In the genomic region with DNA sequence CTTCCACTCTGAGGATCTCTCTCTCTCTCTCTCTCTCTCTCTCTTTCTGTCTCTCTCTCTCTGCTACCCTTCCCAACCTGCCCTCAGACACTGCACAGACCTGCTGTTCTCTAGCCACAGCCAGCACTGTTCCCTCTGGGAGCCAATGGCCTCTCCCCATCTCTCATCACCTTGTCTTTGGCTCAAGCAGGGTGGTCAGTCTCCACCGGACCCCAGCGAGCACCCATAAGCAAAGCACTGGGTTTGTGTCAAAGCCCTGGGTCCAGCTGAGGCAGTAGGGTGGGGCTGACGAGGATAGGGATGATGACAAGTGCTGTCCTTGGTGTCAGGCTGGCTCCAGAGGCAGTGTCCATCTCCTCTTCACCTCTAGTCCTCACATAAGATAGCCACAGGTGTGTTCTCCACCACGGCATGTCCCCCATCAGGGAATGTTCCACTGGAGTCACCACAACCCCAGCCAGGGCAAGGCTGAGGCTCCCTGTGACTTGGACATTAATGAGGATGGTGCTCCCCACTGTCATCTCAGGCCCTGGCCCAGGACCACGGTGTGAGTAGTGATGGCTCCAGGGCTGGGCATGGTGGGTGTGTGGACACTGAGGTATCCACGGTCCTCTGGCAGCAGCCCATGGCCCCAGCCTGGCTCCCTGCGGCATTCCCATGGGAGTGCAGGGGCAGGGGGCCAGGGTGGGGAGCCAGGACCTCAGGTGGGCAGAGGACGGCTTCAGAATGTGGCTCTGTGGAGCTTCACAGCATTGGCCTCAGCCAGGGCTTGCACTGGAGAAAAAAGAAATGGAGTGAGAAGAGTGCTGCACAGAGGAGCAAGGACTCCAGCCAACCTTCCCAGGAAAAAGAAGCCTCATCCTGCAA, we compare ENCODE assay signal across 30 cellular contexts. TPM values are rescaled to one million over a fixed set of nuclear protein-coding genes. Genes with fewer than 3 reads are reported as not detected.
"Had no signal": no experiment of that assay in that cellular context is flagged by ENCODE, and none has a peak within 500 bp of the region (broad histone marks: within the 10 kb centered on the region; RNA-seq: fewer than 3 reads in every experiment).

No MANE protein-coding gene starts in this region.

- H3K36me3 Mint-ChIP-seq: naive B cell; natural killer cell treated with Interleukin-12 subunit alpha and Interleukin-12 subunit beta and Interleukin-15 and Interleukin-18, amount 100 ng/mL, for 72 hours; stimulated activated effector memory CD8-positive, alpha-beta T cell treated with anti-CD3 and anti-CD28 coated beads, Interleukin-12 subunit alpha, Interleukin-12 subunit beta, amount 100 ng/mL, for 72 hours; type B pancreatic cell had no signal

- H3K4me3 Mint-ChIP-seq: dendritic cell treated with granulocyte-macrophage colony-stimulating factor and Interleukin-4, amounts not matched to agents 40 ng/mL and 50 ng/mL, for 4 days; endodermal cell; memory B cell; mesothelial cell of epicardium; natural killer cell treated with Interleukin-12 subunit alpha and Interleukin-12 subunit beta and Interleukin-15 and Interleukin-18, amount 100 ng/mL, for 72 hours; neural progenitor cell; stimulated activated effector memory CD8-positive, alpha-beta T cell treated with anti-CD3 and anti-CD28 coated beads, Interleukin-12 subunit alpha, Interleukin-12 subunit beta, amount 100 ng/mL, for 72 hours; type B pancreatic cell had no signal

- ATAC-seq: esophagus mucosa; gastrocnemius medialis; mucosa of descending colon; natural killer cell treated with Interleukin-12 subunit alpha and Interleukin-12 subunit beta and Interleukin-15 and Interleukin-18, amount 100 ng/mL, for 72 hours; psoas muscle; right cardiac atrium had no signal

- H3K36me3 ChIP-seq: gastrocnemius medialis, neural progenitor cell, ovary, sigmoid colon had no signal

- H3K27ac Mint-ChIP-seq: dendritic cell treated with granulocyte-macrophage colony-stimulating factor and Interleukin-4, amounts not matched to agents 40 ng/mL and 50 ng/mL, for 4 days; memory B cell; mesothelial cell of epicardium; natural killer cell treated with Interleukin-12 subunit alpha and Interleukin-12 subunit beta and Interleukin-15 and Interleukin-18, amount 100 ng/mL, for 72 hours; neural progenitor cell; stimulated activated effector memory CD8-positive, alpha-beta T cell treated with anti-CD3 and anti-CD28 coated beads, Interleukin-12 subunit alpha, Interleukin-12 subunit beta, amount 100 ng/mL, for 72 hours; type B pancreatic cell had no signal

- H3K4me3 ChIP-seq: colonic mucosa, gastrocnemius medialis, lung, mucosa of descending colon, neural progenitor cell, ovary, psoas muscle, sigmoid colon, testis, tibial artery had no signal

- H3K4me1 ChIP-seq: colonic mucosa, gastrocnemius medialis, neural progenitor cell, psoas muscle, sigmoid colon, testis had no signal

- H3K9me3 Mint-ChIP-seq: dendritic cell treated with granulocyte-macrophage colony-stimulating factor and Interleukin-4, amounts not matched to agents 40 ng/mL and 50 ng/mL, for 4 days; endodermal cell; memory B cell; mesothelial cell of epicardium; naive B cell; natural killer cell treated with Interleukin-12 subunit alpha and Interleukin-12 subunit beta and Interleukin-15 and Interleukin-18, amount 100 ng/mL, for 72 hours; neural progenitor cell; stimulated activated effector memory CD8-positive, alpha-beta T cell treated with anti-CD3 and anti-CD28 coated beads, Interleukin-12 subunit alpha, Interleukin-12 subunit beta, amount 100 ng/mL, for 72 hours; type B pancreatic cell had no signal

- DNase-seq: colonic mucosa; effector CD8-positive, alpha-beta T cell; foreskin fibroblast; gastrocnemius medialis; head of caudate nucleus; mucosa of descending colon; naive B cell; ovary; psoas muscle; right cardiac atrium; sigmoid colon; stimulated activated CD4-positive, alpha-beta T cell treated with anti-CD3 and anti-CD28 coated beads, Interleukin-2, amount 100 ng/mL, for 24 hours; stimulated activated CD4-positive, alpha-beta T cell treated with anti-CD3 and anti-CD28 coated beads, Interleukin-4, amount 100 ng/mL, for 24 hours; stimulated activated naive CD4-positive, alpha-beta T cell treated with Interleukin-2 at 50 U/mL for 16 hours; testis; tibial artery had no signal

- H3K9me3 ChIP-seq: colonic mucosa, gastrocnemius medialis, mucosa of descending colon, ovary, psoas muscle, sigmoid colon, testis, tibial artery had no signal

- H3K27ac ChIP-seq: colonic mucosa, epithelial cell of prostate, gastrocnemius medialis, neural progenitor cell, ovary, psoas muscle, sigmoid colon, testis, tibial artery had no signal

- H3K4me1 Mint-ChIP-seq: memory B cell, naive B cell had no signal

- H3K27me3 Mint-ChIP-seq: dendritic cell treated with granulocyte-macrophage colony-stimulating factor and Interleukin-4, amounts not matched to agents 40 ng/mL and 50 ng/mL, for 4 days; type B pancreatic cell had no signal

RNA-seq across cellular contexts. Expression of a gene that starts 8.5 kb away (rescaled TPM):
- total RNA-seq: esophagus mucosa; glomerular endothelial cell; natural killer cell treated with Interleukin-12 subunit alpha and Interleukin-12 subunit beta and Interleukin-15 and Interleukin-18, amount 100 ng/mL, for 72 hours; psoas muscle; right cardiac atrium; sigmoid colon; skeletal muscle tissue had no signal

RNA-seq across cellular contexts. Expression of a gene that starts 25.9 kb away (rescaled TPM):
- total RNA-seq: endodermal cell; esophagus mucosa; gastrocnemius medialis; glomerular endothelial cell; lung; natural killer cell treated with Interleukin-12 subunit alpha and Interleukin-12 subunit beta and Interleukin-15 and Interleukin-18, amount 100 ng/mL, for 72 hours; psoas muscle; renal cortical epithelial cell; right cardiac atrium; sigmoid colon; skeletal muscle tissue had no signal

RNA-seq across cellular contexts. Expression of a gene that starts 56.1 kb away (rescaled TPM):
- total RNA-seq: endodermal cell; esophagus mucosa; mesothelial cell of epicardium; natural killer cell treated with Interleukin-12 subunit alpha and Interleukin-12 subunit beta and Interleukin-15 and Interleukin-18, amount 100 ng/mL, for 72 hours; psoas muscle; renal cortical epithelial cell; sigmoid colon; skeletal muscle tissue; testis had no signal
